Comparison of ENCODE assay signal across 14 cellular contexts in genomic region chr1:242425232-242425631, GRCh38.
A peak's percentile ranks its signal among the peaks of the same experiment; 100 is the strongest.
DNase-seq lines count a peak whose midpoint lies in the region; ATAC-seq and TF ChIP-seq lines count a peak whose summit lies in the region.
"Had no signal": no experiment of that assay in that cellular context is flagged by ENCODE, and none has a peak within 500 bp of the region (broad histone marks: within the 10 kb centered on the region; RNA-seq: fewer than 3 reads in every experiment).

No MANE protein-coding gene starts in this region.

- CTCF ChIA-PET in activated CD4-positive, alpha-beta T cell treated with anti-CD3 and anti-CD28 coated beads for 36 hours (lab: Charles Lee) = no interaction called here

- H3K27ac Mint-ChIP-seq in activated CD4-positive, alpha-beta T cell treated with anti-CD3 and anti-CD28 coated beads for 36 hours = no peak overlapping the region
- H3K27ac Mint-ChIP-seq in activated CD4-positive, alpha-beta T cell treated with anti-CD3 and anti-CD28 coated beads, Interleukin-2, amount 10 ng/mL, durations not matched to agents 24 days and 14 days = no peak overlapping the region
- H3K27ac Mint-ChIP-seq: activated T-cell treated with anti-CD3 and anti-CD28 coated beads, Interleukin-2, amount 50 U/mL, for 72 hours had no signal

- no peaks in the 10 kb centered on the region for H3K4me1 ChIP-seq in OCI-LY1 (ENCODE audit: insufficient read depth, low read length, severe bottlenecking)

- no peak overlapping the region for H3K9ac ChIP-seq in OCI-LY1 (ENCODE audit: low read length)

- no peak overlapping the region for H3K4me3 Mint-ChIP-seq in activated CD4-positive, alpha-beta T cell treated with anti-CD3 and anti-CD28 coated beads for 36 hours
- no peak overlapping the region for H3K4me3 Mint-ChIP-seq in activated CD4-positive, alpha-beta T cell treated with anti-CD3 and anti-CD28 coated beads, Interleukin-2, amount 10 ng/mL, durations not matched to agents 24 days and 14 days
- H3K4me3 Mint-ChIP-seq: activated T-cell treated with anti-CD3 and anti-CD28 coated beads, Interleukin-2, amount 50 U/mL, for 72 hours had no signal

- no peaks in the 10 kb centered on the region for H3K79me2 ChIP-seq in OCI-LY1 (ENCODE audit: insufficient read depth, low read length)

- H3K27me3 ChIP-seq in OCI-LY1 (ENCODE audit: insufficient read depth, low read length) (no peaks in the 10 kb centered on the region), kidney epithelial cell (ENCODE audit: control insufficient read depth, insufficient read depth, low read length) (no peaks in the 10 kb centered on the region)
- H3K27me3 ChIP-seq: gastroesophageal sphincter had no signal

- no peak overlapping the region for H2AFZ ChIP-seq in OCI-LY1 (ENCODE audit: low read length)

- TF ChIP-seq CTCF in OCI-LY1 (IDR thresholded peaks at IDR 0.05; ENCODE audit: low read length) (peak; percentile 42), kidney epithelial cell (IDR thresholded peaks at IDR 0.05; ENCODE audit: insufficient read depth, low read length, poor library complexity, severe bottlenecking) (peak; percentile 12)

- H4K20me1 ChIP-seq in OCI-LY1 (ENCODE audit: insufficient read depth, low read length) = no peaks in the 10 kb centered on the region

- H3K36me3 ChIP-seq in OCI-LY1 (ENCODE audit: insufficient read depth, low read length) (no peaks in the 10 kb centered on the region), kidney epithelial cell (ENCODE audit: control insufficient read depth, insufficient read depth, low read length) (no peaks in the 10 kb centered on the region)
- H3K36me3 ChIP-seq: gastroesophageal sphincter had no signal

- no peaks in the 10 kb centered on the region for H3K9me3 ChIP-seq in OCI-LY1 (ENCODE audit: low read length)

- no peaks in the 10 kb centered on the region for H3K9me2 ChIP-seq in OCI-LY1 (ENCODE audit: low read depth, low read length)

- H3F3A ChIP-seq in OCI-LY1 (ENCODE audit: insufficient read depth, low read length) = no peaks in the 10 kb centered on the region

- no peaks in the 10 kb centered on the region for H3K4me1 Mint-ChIP-seq in activated CD4-positive, alpha-beta T cell treated with anti-CD3 and anti-CD28 coated beads for 36 hours
- no peaks in the 10 kb centered on the region for H3K4me1 Mint-ChIP-seq in activated CD4-positive, alpha-beta T cell treated with anti-CD3 and anti-CD28 coated beads, Interleukin-2, amount 10 ng/mL, durations not matched to agents 24 days and 14 days

- POLR2A ChIA-PET in activated CD4-positive, alpha-beta T cell treated with anti-CD3 and anti-CD28 coated beads for 36 hours (lab: Charles Lee) = no interaction called here

- peak; percentile 20 for DNase-seq in activated CD4-positive, alpha-beta T cell treated with anti-CD3 and anti-CD28 coated beads for 36 hours
- DNase-seq in activated CD4-positive, alpha-beta T cell treated with anti-CD3 and anti-CD28 coated beads, Interleukin-2, amount 10 ng/mL, durations not matched to agents 24 days and 14 days = no peak
- DNase-seq in kidney epithelial cell (ENCODE audit: low read depth) (no peak), NCI-H774 (lab: John Stamatoyannopoulos, UW) (no peak), substantia nigra (lab: John Stamatoyannopoulos, UW) (no peak)
- DNase-seq: central memory CD4-positive, alpha-beta T cell; mesenchymal stem cell; right cardiac atrium had no signal

- intact Hi-C loops in activated CD4-positive, alpha-beta T cell treated with anti-CD3 and anti-CD28 coated beads for 36 hours (cut with DNase I, micrococcal nuclease) = no loop called here
- intact Hi-C loops in activated CD4-positive, alpha-beta T cell treated with anti-CD3 and anti-CD28 coated beads, Interleukin-2, amount 10 ng/mL, durations not matched to agents 24 days and 14 days (cut with micrococcal nuclease) = no loop called here

- no peaks in the 10 kb centered on the region for H3K27me3 Mint-ChIP-seq in activated CD4-positive, alpha-beta T cell treated with anti-CD3 and anti-CD28 coated beads for 36 hours
- H3K27me3 Mint-ChIP-seq in activated CD4-positive, alpha-beta T cell treated with anti-CD3 and anti-CD28 coated beads, Interleukin-2, amount 10 ng/mL, durations not matched to agents 24 days and 14 days = no peaks in the 10 kb centered on the region

- no peak overlapping the region for H3K4me3 ChIP-seq in OCI-LY1 (ENCODE audit: low read depth, low read length, poor library complexity, severe bottlenecking)
- no peak overlapping the region for H3K4me3 ChIP-seq in kidney epithelial cell (ENCODE audit: low read depth, low read length)
- H3K4me3 ChIP-seq: gastroesophageal sphincter had no signal

- no peak overlapping the region for H3K4me2 ChIP-seq in OCI-LY1 (ENCODE audit: low read length)

- H3K27ac ChIP-seq in OCI-LY1 (ENCODE audit: low read depth, low read length, poor library complexity, severe bottlenecking) = no peak overlapping the region
- no peak overlapping the region for H3K27ac ChIP-seq in substantia nigra (ENCODE audit: low read depth, low read length, poor library complexity, severe bottlenecking)
- H3K27ac ChIP-seq: gastroesophageal sphincter, HL-60 had no signal

- ATAC-seq in activated CD4-positive, alpha-beta T cell treated with anti-CD3 and anti-CD28 coated beads for 36 hours = no peak
- ATAC-seq in HG02759 (IDR thresholded peaks at IDR 0.05; ENCODE audit: unreplicated experiment) (peak; percentile 61), GM18867 (IDR thresholded peaks at IDR 0.05; ENCODE audit: unreplicated experiment) (no peak)
- ATAC-seq: activated T-cell treated with anti-CD3 and anti-CD28 coated beads, Interleukin-2, amount 50 U/mL, for 72 hours; gastroesophageal sphincter; right cardiac atrium had no signal

- no peaks in the 10 kb centered on the region for H3K9me3 Mint-ChIP-seq in activated CD4-positive, alpha-beta T cell treated with anti-CD3 and anti-CD28 coated beads for 36 hours (ENCODE audit: low read depth)
- no peaks in the 10 kb centered on the region for H3K9me3 Mint-ChIP-seq in activated CD4-positive, alpha-beta T cell treated with anti-CD3 and anti-CD28 coated beads, Interleukin-2, amount 10 ng/mL, durations not matched to agents 24 days and 14 days

- H3K36me3 Mint-ChIP-seq in activated CD4-positive, alpha-beta T cell treated with anti-CD3 and anti-CD28 coated beads for 36 hours (ENCODE audit: low read depth) = no peaks in the 10 kb centered on the region
- H3K36me3 Mint-ChIP-seq in activated CD4-positive, alpha-beta T cell treated with anti-CD3 and anti-CD28 coated beads, Interleukin-2, amount 10 ng/mL, durations not matched to agents 24 days and 14 days (ENCODE audit: low read depth) = no peaks in the 10 kb centered on the region
